In genomic region chr3:108030915-108031425, GRCh38 we compare ENCODE assay signal across 14 cellular contexts. TPM values are rescaled to one million over a fixed set of nuclear protein-coding genes. Genes with fewer than 3 reads are reported as not detected.
A peak's percentile ranks its signal among the peaks of the same experiment; 100 is the strongest.
DNase-seq lines count a peak whose midpoint lies in the region; ATAC-seq and TF ChIP-seq lines count a peak whose summit lies in the region.
"Had no signal": no experiment of that assay in that cellular context is flagged by ENCODE, and none has a peak within 500 bp of the region (broad histone marks: within the 10 kb centered on the region; RNA-seq: fewer than 3 reads in every experiment).

No MANE protein-coding gene starts in this region.

- H2AFZ ChIP-seq in mammary epithelial cell (ENCODE audit: low read depth, low read length) (no peak overlapping the region), trophoblast cell (ENCODE audit: insufficient read depth, low read length, poor library complexity) (peak overlapping the region; percentile 70)

- H3K36me3 ChIP-seq in mammary epithelial cell (ENCODE audit: insufficient read depth, low read length) (no peaks in the 10 kb centered on the region), trophoblast cell (ENCODE audit: control insufficient read depth in 1 of 2, insufficient read depth in 2 of 2, low read length in 2 of 2) (no peaks in the 10 kb centered on the region)
- H3K36me3 ChIP-seq: BLaER1 had no signal

- DNase-seq in mammary epithelial cell (peak; percentile 12), MCF 10A (ENCODE audit: unreplicated experiment) (no peak), islet precursor cell (peak; percentile 66), trophoblast cell (peak; percentile 70 to 93), RPMI8226 (no peak), GOT3 (lab: John Stamatoyannopoulos, UW) (no peak)
- DNase-seq: 8988T; AML-193; CD8-positive, alpha-beta memory T cell; DMS53; GF-D8 had no signal

- H3K9me3 Mint-ChIP-seq in MCF 10A (ENCODE audit: unreplicated experiment), result no peaks in the 10 kb centered on the region

- peak overlapping the region; percentile 97 for H2BK12ac ChIP-seq in trophoblast cell (ENCODE audit: low read length)

- H4K20me1 ChIP-seq in mammary epithelial cell (ENCODE audit: insufficient read depth, low read length), result no peaks in the 10 kb centered on the region
- H4K20me1 ChIP-seq: BLaER1 had no signal

- H2BK120ac ChIP-seq in trophoblast cell (ENCODE audit: insufficient read depth, low read length, poor library complexity), result peak overlapping the region; percentile 96

- POLR2A ChIA-PET in MCF 10A (lab: Yijun Ruan, JAX), result no interaction called here

- H3K36me3 Mint-ChIP-seq in MCF 10A (ENCODE audit: insufficient read depth, unreplicated experiment), result no peaks in the 10 kb centered on the region

- H2BK5ac ChIP-seq in trophoblast cell (ENCODE audit: low read depth, low read length, poor library complexity), result peak overlapping the region; percentile 83

- no TSS peak for BruUV-seq in mammary epithelial cell (replicated peaks; lab: Mats Ljungman, UMichigan)
- no TSS peak for BruUV-seq in MCF 10A (replicated peaks; lab: Mats Ljungman, UMichigan)

- intact Hi-C loops in mammary epithelial cell (cut with micrococcal nuclease), result loop anchor here (10.0 kb wide), 1 partner anchor 374 kb away; no protein-coding TSS in a partner anchor
- intact Hi-C loops in MCF 10A (cut with micrococcal nuclease), result no loop called here

- no peak overlapping the region for H4K12ac ChIP-seq in trophoblast cell (ENCODE audit: low read depth, low read length)

- no peak overlapping the region for H2AK5ac ChIP-seq in trophoblast cell (ENCODE audit: low read length)

- H3K4ac ChIP-seq in trophoblast cell (ENCODE audit: low read depth, low read length), result peak overlapping the region; percentile 60

- in situ Hi-C loops in mammary epithelial cell (cut with MboI; ENCODE audit: low sequenced_read_pairs in 2 of 2), result no loop called here

- dilution Hi-C loops in mammary epithelial cell (cut with HindIII; ENCODE audit: low sequenced_read_pairs), result no loop called here

- H3K9ac ChIP-seq in mammary epithelial cell (ENCODE audit: insufficient read depth, low read length) (no peak overlapping the region), trophoblast cell (ENCODE audit: low read length) (no peak overlapping the region)
- H3K9ac ChIP-seq: BLaER1 had no signal

- H3K9me3 ChIP-seq in mammary epithelial cell (replicated peaks; ENCODE audit: insufficient read depth, low read length) (no peaks in the 10 kb centered on the region), trophoblast cell (ENCODE audit: insufficient read depth, low read depth, low read length) (no peaks in the 10 kb centered on the region)
- H3K9me3 ChIP-seq: BLaER1 had no signal

- no peaks in the 10 kb centered on the region for H3K79me2 ChIP-seq in mammary epithelial cell (ENCODE audit: insufficient read depth, low read length)
- no peaks in the 10 kb centered on the region for H3K79me2 ChIP-seq in trophoblast cell (ENCODE audit: control insufficient read depth, insufficient read depth, low read length, poor library complexity)

- CTCF ChIA-PET in mammary epithelial cell (lab: Charles Lee; ENCODE audit: low non-redundant PET) (no interaction called here), MCF 10A (lab: Yijun Ruan, JAX) (no interaction called here)

- H4K8ac ChIP-seq in trophoblast cell (ENCODE audit: low read depth, low read length), result peak overlapping the region; percentile 39

- no peak for TF ChIP-seq CTCF in mammary epithelial cell (conservative IDR thresholded peaks at IDR 0.05 in 1 of 2, IDR thresholded peaks at IDR 0.05 in 1 of 2; ENCODE audit: extremely low read depth in 1 of 2, insufficient read depth in 1 of 2, low read depth in 1 of 2, low read length in 2 of 2)
- no peak for TF ChIP-seq CTCF in MCF 10A (IDR thresholded peaks at IDR 0.05; ENCODE audit: unreplicated experiment)

- no peak for ATAC-seq in GM19324 (IDR thresholded peaks at IDR 0.05; ENCODE audit: low FRiP score, unreplicated experiment)
- ATAC-seq: HCT116 had no signal

- H3K4me2 ChIP-seq in mammary epithelial cell (ENCODE audit: insufficient read depth, low read depth, low read length), result no peak overlapping the region
- no peak overlapping the region for H3K4me2 ChIP-seq in trophoblast cell (ENCODE audit: low read length)
- H3K4me2 ChIP-seq: BLaER1 had no signal

- no peaks in the 10 kb centered on the region for H3K4me1 ChIP-seq in mammary epithelial cell (ENCODE audit: insufficient read depth, low read length)
- peaks cover 8 to 24% of the 10 kb centered on the region in 2 experiments for H3K4me1 ChIP-seq in trophoblast cell (ENCODE audit: control insufficient read depth in 1 of 2, insufficient read depth in 2 of 2, low read length in 2 of 2)

- H3K14ac ChIP-seq in trophoblast cell (ENCODE audit: low read length), result peak overlapping the region; percentile 64

- H3K27me3 Mint-ChIP-seq in MCF 10A (ENCODE audit: insufficient read depth, unreplicated experiment), result no peaks in the 10 kb centered on the region

- H3K27me3 ChIP-seq in mammary epithelial cell (ENCODE audit: insufficient read depth, low read length) (no peaks in the 10 kb centered on the region), trophoblast cell (ENCODE audit: insufficient read depth, low read length) (no peaks in the 10 kb centered on the region)
- H3K27me3 ChIP-seq: BLaER1 had no signal

- H3K23ac ChIP-seq in trophoblast cell (ENCODE audit: low read length), result no peak overlapping the region

- WGBS in mammary epithelial cell (ENCODE audit: low coverage, missing lambda C conversion rate), result 27% methylated on average over 6 of the region's 6 CpGs
- WGBS in trophoblast cell (ENCODE audit: extremely low coverage, insufficient coverage, insufficient read length), result no CpG with 5 or more reads among the region's 6 CpGs

- peaks cover 23% of the 10 kb centered on the region for H3K79me1 ChIP-seq in trophoblast cell (ENCODE audit: low read length)

- no peak overlapping the region for H3K4me3 ChIP-seq in mammary epithelial cell (replicated peaks in 1 of 3; ENCODE audit: insufficient read depth in 1 of 3, low read depth in 2 of 3, low read length in 3 of 3)
- no peak overlapping the region for H3K4me3 ChIP-seq in trophoblast cell (ENCODE audit: low read depth, low read length)
- H3K4me3 ChIP-seq: BLaER1 had no signal

- no peak overlapping the region for H3K27ac Mint-ChIP-seq in MCF 10A (ENCODE audit: low read depth, unreplicated experiment)

- no peak overlapping the region for H3K4me3 Mint-ChIP-seq in MCF 10A (ENCODE audit: unreplicated experiment)
- H3K4me3 Mint-ChIP-seq: CD8-positive, alpha-beta memory T cell had no signal

- peak overlapping the region; percentile 74 for H4K91ac ChIP-seq in trophoblast cell (ENCODE audit: low read depth, low read length)

- no peaks in the 10 kb centered on the region for H3K4me1 Mint-ChIP-seq in MCF 10A (ENCODE audit: insufficient read depth, unreplicated experiment)

- no peak overlapping the region for H3K18ac ChIP-seq in trophoblast cell (ENCODE audit: low read length)

- H3K27ac ChIP-seq in mammary epithelial cell (ENCODE audit: insufficient read depth, low read depth, low read length) (no peak overlapping the region), trophoblast cell (ENCODE audit: low read depth, low read length) (peak overlapping the region; percentile 90)
- H3K27ac ChIP-seq: BLaER1 had no signal

RNA-seq across cellular contexts. Expression of gene CD47, which starts 59.9 kb away (rescaled TPM):
- total RNA-seq in mammary epithelial cell (10 to 100 TPM; 65.0 to 68.5 TPM), MCF 10A (2022) (28.5 and 31.5 TPM in 2 replicates)
- 34.4 TPM for polyA plus RNA-seq in mammary epithelial cell
- 34.3 TPM for polyA minus RNA-seq in mammary epithelial cell
- 70.6 and 73.9 TPM in 2 replicates for polyA plus RNA-seq in trophoblast cell (2013)

Comparison
In these comparisons a context has a peak if more than half of its experiments do, and no peak if none do; other contexts are left out.
1. DNase-seq: peak in mammary epithelial cell (single experiment), islet precursor cell (single experiment) and trophoblast cell (2 of 2); none in MCF 10A (single experiment), RPMI8226 (single experiment) and GOT3 (single experiment).